In genomic region chr19:27675771-27676170, GRCh38 we compare ENCODE assay signal across 16 cellular contexts.
"Had no signal": no experiment of that assay in that cellular context is flagged by ENCODE, and none has a peak within 500 bp of the region (broad histone marks: within the 10 kb centered on the region; RNA-seq: fewer than 3 reads in every experiment).

No MANE protein-coding gene starts in this region.

- H3K9me3 ChIP-seq: SJCRH30 had no signal

- H3K27me3 ChIP-seq: SJCRH30 had no signal

- H3K4me3 ChIP-seq: SJCRH30 had no signal

- DNase-seq: KBM-7, MV-4-11, NCI-H1048, NCI-H1105, NCI-H1417, NCI-H1436 treated with DMSO at 0.1 percent for 48 hours, NCI-H1694, NCI-H187 treated with DMSO at 0.1 percent for 48 hours, NCI-H2029 treated with DMSO at 0.1 percent for 48 hours, NCI-H2171 treated with DMSO at 0.1 percent for 48 hours, NCI-H524, NCI-H69, NCI-H774, RPMI8226, SHP77 treated with DMSO at 0.1 percent for 48 hours, SJCRH30 had no signal

- H3K36me3 ChIP-seq: SJCRH30 had no signal

- H3K27ac ChIP-seq: SJCRH30 had no signal
